ENCODE assay signal across 8 cellular contexts in the genomic region with DNA sequence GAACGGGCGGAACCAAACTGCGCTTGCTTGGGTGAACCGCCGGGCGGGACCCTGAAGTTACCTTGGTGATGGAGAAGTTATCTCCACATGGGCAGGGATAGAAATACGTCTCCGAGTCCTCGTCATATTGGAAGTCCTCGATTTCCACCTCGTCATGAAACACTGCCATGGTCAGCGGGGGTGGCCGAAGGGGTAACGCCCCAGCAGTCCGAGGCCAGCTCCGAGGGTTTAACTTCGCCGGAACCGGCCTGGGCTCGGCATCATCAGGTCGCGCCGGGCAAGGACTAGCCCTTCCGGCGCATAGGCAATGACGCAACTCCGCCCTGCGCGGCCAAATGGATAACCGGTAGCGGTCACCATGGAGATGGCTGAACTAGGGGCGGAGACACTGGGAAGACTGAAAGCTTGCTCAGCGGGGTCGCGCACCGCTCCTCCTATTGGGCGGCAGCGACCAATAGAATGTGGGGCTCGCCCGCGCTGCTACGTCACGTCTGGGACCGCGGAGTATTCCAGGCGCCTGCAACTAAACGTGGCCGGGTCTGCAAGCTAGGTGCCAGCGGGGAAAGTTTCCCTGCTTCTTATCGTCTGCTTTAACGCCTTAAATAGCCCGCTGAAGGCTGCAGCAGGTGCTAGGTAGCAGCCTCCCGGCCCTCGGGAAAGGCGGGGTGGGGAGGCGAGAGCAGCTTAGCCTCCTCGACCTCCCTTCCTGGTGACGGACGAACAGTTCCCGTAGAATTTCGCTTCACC. TPM values are rescaled to one million over a fixed set of nuclear protein-coding genes. Genes with fewer than 3 reads are reported as not detected.
DNase-seq lines count a peak whose midpoint lies in the region; TF ChIP-seq lines count a peak whose summit lies in the region.

A gene (minus strand): TSS at position 236 of the 747 bp plus-strand sequence. CDS start 67 bp downstream, at position 169.
A gene with protein sequence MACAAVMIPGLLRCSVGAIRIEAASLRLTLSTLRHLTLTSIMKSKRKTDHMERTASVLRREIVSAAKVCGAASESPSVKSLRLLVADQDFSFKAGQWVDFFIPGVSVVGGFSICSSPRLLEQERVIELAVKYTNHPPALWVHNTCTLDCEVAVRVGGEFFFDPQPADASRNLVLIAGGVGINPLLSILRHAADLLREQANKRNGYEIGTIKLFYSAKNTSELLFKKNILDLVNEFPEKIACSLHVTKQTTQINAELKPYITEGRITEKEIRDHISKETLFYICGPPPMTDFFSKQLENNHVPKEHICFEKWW (plus strand): TSS at position 505 of the 747 bp plus-strand sequence. CDS start 5,741 bp downstream, outside the sequence.

- peaks cover 2% of the 10 kb centered on the region for H3K36me3 Mint-ChIP-seq in nephron (ENCODE audit: low read depth)
- peaks cover 22% of the 10 kb centered on the region for H3K36me3 Mint-ChIP-seq in stimulated activated naive CD8-positive, alpha-beta T cell treated with anti-CD3 and anti-CD28 coated beads, Interleukin-15, Interleukin-2, amounts not matched to agents 100 ng/mL and 50 ng/mL, for 24 hours (ENCODE audit: low read depth)

- peaks cover 1% of the 10 kb centered on the region for H3K36me3 ChIP-seq in H7 (replicated peaks; ENCODE audit: control insufficient read depth, insufficient read depth, low read length)

- TF ChIP-seq CTCF in fibroblast of the aortic adventitia (IDR thresholded peaks at IDR 0.05; ENCODE audit: insufficient read depth, low read length) (no peak), nephron (IDR thresholded peaks at IDR 0.05; ENCODE audit: unreplicated experiment in 3 of 3) (no peak)

- peak within 1 kb of the TSS; percentile 97 to 99 (median 98) for H3K4me3 Mint-ChIP-seq in nephron
- H3K4me3 Mint-ChIP-seq in stimulated activated naive CD8-positive, alpha-beta T cell treated with anti-CD3 and anti-CD28 coated beads, Interleukin-15, Interleukin-2, amounts not matched to agents 100 ng/mL and 50 ng/mL, for 24 hours = peak within 1 kb of the TSS; percentile 98

- peaks cover 23% of the 10 kb centered on the region for H3K4me1 Mint-ChIP-seq in nephron
- peaks cover 35% of the 10 kb centered on the region for H3K4me1 Mint-ChIP-seq in stimulated activated naive CD8-positive, alpha-beta T cell treated with anti-CD3 and anti-CD28 coated beads, Interleukin-15, Interleukin-2, amounts not matched to agents 100 ng/mL and 50 ng/mL, for 24 hours (ENCODE audit: low read depth)

- peak within 1 kb of the TSS; percentile 84 to 89 (median 87) for H3K27ac Mint-ChIP-seq in nephron
- peak within 1 kb of the TSS; percentile 98 for H3K27ac Mint-ChIP-seq in stimulated activated naive CD8-positive, alpha-beta T cell treated with anti-CD3 and anti-CD28 coated beads, Interleukin-15, Interleukin-2, amounts not matched to agents 100 ng/mL and 50 ng/mL, for 24 hours

- no peaks in the 10 kb centered on the region for H3K9me3 Mint-ChIP-seq in nephron
- H3K9me3 Mint-ChIP-seq in stimulated activated naive CD8-positive, alpha-beta T cell treated with anti-CD3 and anti-CD28 coated beads, Interleukin-15, Interleukin-2, amounts not matched to agents 100 ng/mL and 50 ng/mL, for 24 hours = no peaks in the 10 kb centered on the region

- H3K27me3 Mint-ChIP-seq in nephron (ENCODE audit: low read depth) = no peaks in the 10 kb centered on the region
- H3K27me3 Mint-ChIP-seq in stimulated activated naive CD8-positive, alpha-beta T cell treated with anti-CD3 and anti-CD28 coated beads, Interleukin-15, Interleukin-2, amounts not matched to agents 100 ng/mL and 50 ng/mL, for 24 hours = no peaks in the 10 kb centered on the region

- DNase-seq in ELR (ENCODE audit: low read depth) (peak; percentile 100), H7 (peak; percentile 94), M059J (ENCODE audit: low read depth) (peak; percentile 98), SHP77 (lab: John Stamatoyannopoulos, UW) (peak; percentile 99), fibroblast of the aortic adventitia (ENCODE audit: low read depth) (peak; percentile 100)
- DNase-seq in activated effector memory CD4-positive, alpha-beta T cell treated with Interleukin-2 at 50 U/mL for 16 hours = peak; percentile 97

- H3K4me3 ChIP-seq in H7 (ENCODE audit: insufficient read depth, low read depth, low read length) (peak within 1 kb of the TSS; percentile 86), fibroblast of the aortic adventitia (ENCODE audit: low read depth, low read length) (peak within 1 kb of the TSS; percentile 96)

- H3K27me3 ChIP-seq in H7 (ENCODE audit: control insufficient read depth, insufficient read depth, low read length) = no peaks in the 10 kb centered on the region

RNA-seq across cellular contexts. Expression of the first gene that starts in this region (rescaled TPM):
- total RNA-seq in H7 (2014; rRNA removed; shearing (Covaris generic)) = 9.7 and 15.0 TPM in 2 replicates
- total RNA-seq in M059J (2014; rRNA removed; shearing (Covaris generic)) = 14.3 and 18.5 TPM in 2 replicates
- total RNA-seq in fibroblast of the aortic adventitia (ENCODE audit: low replicate concordance) = 4.5 and 33.4 TPM in 2 replicates

RNA-seq across cellular contexts. Expression of the second gene that starts in this region (rescaled TPM):
- 28.4 and 29.0 TPM in 2 replicates for total RNA-seq in H7 (2014; rRNA removed; shearing (Covaris generic))
- 7.7 and 7.9 TPM in 2 replicates for total RNA-seq in M059J (2014; rRNA removed; shearing (Covaris generic))
- total RNA-seq in fibroblast of the aortic adventitia (ENCODE audit: low replicate concordance) = 15.3 and 15.7 TPM in 2 replicates

Comparison
In these comparisons a context has a peak if more than half of its experiments do, and no peak if none do; other contexts are left out.
1. Peak in every context shown above with its lines: DNase-seq and H3K4me3 ChIP-seq.